9 cellular contexts compared by ENCODE assay signal in the genomic region with DNA sequence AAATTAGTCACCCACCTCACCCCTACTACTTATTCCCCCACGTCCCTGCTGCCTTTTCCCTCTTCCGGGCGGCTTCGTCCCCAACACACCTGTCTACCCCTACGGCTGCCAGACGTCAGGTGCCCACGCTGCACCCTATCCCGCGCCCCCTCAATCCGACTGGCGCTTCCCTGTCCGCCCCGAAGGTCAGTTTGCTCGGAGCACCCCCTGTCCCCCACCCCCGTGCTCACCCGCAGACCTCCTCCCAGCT. TPM values are rescaled to one million over a fixed set of nuclear protein-coding genes. Genes with fewer than 3 reads are reported as not detected.
DNase-seq lines count a peak whose midpoint lies in the region; ATAC-seq, FAIRE-seq and TF ChIP-seq lines count a peak whose summit lies in the region.
"Had no signal": no experiment of that assay in that cellular context is flagged by ENCODE, and none has a peak within 500 bp of the region (broad histone marks: within the 10 kb centered on the region; RNA-seq: fewer than 3 reads in every experiment).

No MANE protein-coding gene starts in this region.

- H3K27me3 ChIP-seq in HepG2 (ENCODE audit: control insufficient read depth in 1 of 2, insufficient read depth in 2 of 2, low read length in 2 of 2) (peaks cover 0 to 26% of the 10 kb centered on the region in 2 experiments; a peak in 2 of 5 replicates), tibial artery (peaks cover 0 to 6% of the 10 kb centered on the region in 2 donors)

- DNase-seq in HepG2 (ENCODE audit: low spot score) (no peak), tibial artery (no peak), NCI-H1436 treated with DMSO at 0.1 percent for 48 hours (lab: John Stamatoyannopoulos, UW) (no peak), SHP77 treated with DMSO at 0.1 percent for 48 hours (lab: John Stamatoyannopoulos, UW) (no peak)

- no peaks in the 10 kb centered on the region for H3K36me3 ChIP-seq in HepG2 (replicated peaks in 1 of 2; ENCODE audit: control insufficient read depth in 1 of 2, insufficient read depth in 2 of 2, low read length in 2 of 2)
- H3K36me3 ChIP-seq in tibial artery: no peaks in the 10 kb centered on the region

- peak overlapping the region; percentile 94 for H3K4me2 ChIP-seq in HepG2 (ENCODE audit: low read depth, low read length)

- no peaks in the 10 kb centered on the region for H3K79me2 ChIP-seq in HepG2 (ENCODE audit: insufficient read depth, low read length)

- FAIRE-seq in HepG2 (lab: Jason Lieb, UNC): no peak
- FAIRE-seq: TTC549 had no signal

- H2AFZ ChIP-seq in HepG2 (ENCODE audit: low read length): no peak overlapping the region

- H3K4me3 ChIP-seq in HepG2 (replicated peaks in 1 of 3; ENCODE audit: insufficient read depth in 1 of 3, low read depth in 2 of 3, low read length in 3 of 3) (peak overlapping the region; percentile 53 to 72 (median 60); a peak in 4 of 6 replicates), tibial artery (peak overlapping the region; percentile 55 to 64)

- no TSS peak for BruUV-seq in HepG2 (replicated peaks; lab: Mats Ljungman, UMichigan)

- no peak for TF ChIP-seq CTCF in HepG2 (CRISPR knock-in tag; IDR thresholded peaks at IDR 0.05)
- no peak for TF ChIP-seq CTCF in tibial artery (IDR thresholded peaks at IDR 0.05)

- CTCF ChIA-PET in HepG2 (lab: Yijun Ruan, JAX; ENCODE audit: low intra/inter-chr PET ratio, low total read pairs): interaction anchor here (1.4 kb wide), 1 partner anchor 382 kb away, joined by 9 read pairs; no protein-coding TSS in a partner anchor

- TF ChIP-seq RAD21 in HepG2 (CRISPR knock-in tag; IDR thresholded peaks at IDR 0.05): no peak

- H3K9ac ChIP-seq in HepG2 (ENCODE audit: insufficient read depth, low read depth, low read length): no peak overlapping the region

- in situ Hi-C loops in HepG2 (cut with HindIII; ENCODE audit: extremely low pct_ligation_motif_present, low pct_unique_long_range_greater_than_20kb): no loop called here

- 7% methylated on average over 15 of the region's 16 CpGs for WGBS in HepG2 (ENCODE audit: low lambda C conversion rate)

- H3K4me1 ChIP-seq in HepG2 (ENCODE audit: insufficient read depth, low read length) (peaks cover 10% of the 10 kb centered on the region), tibial artery (peaks cover 0 to 17% (median 10%) of the 10 kb centered on the region in 4 donors)

- peak; percentile 12 for ATAC-seq in GM19023 (IDR thresholded peaks at IDR 0.05; ENCODE audit: unreplicated experiment)
- ATAC-seq in HG03025 (IDR thresholded peaks at IDR 0.05; ENCODE audit: low FRiP score, unreplicated experiment): peak; percentile 4
- peak; percentile 25 for ATAC-seq in HepG2
- ATAC-seq in HG02970 (IDR thresholded peaks at IDR 0.05; ENCODE audit: low FRiP score, unreplicated experiment): no peak

- H4K20me1 ChIP-seq in HepG2 (ENCODE audit: insufficient read depth, low read length): no peaks in the 10 kb centered on the region

- intact Hi-C loops in HepG2 (cut with micrococcal nuclease; ENCODE audit: unreplicated experiment): loop anchor here (2.0 to 10.0 kb wide), 2 partner anchors 247 to 383 kb away; partner anchors contain the start of gene ACVR1
- intact Hi-C loops in tibial artery (cut with DNase I; ENCODE audit: low total_unique reads): loop anchor here (10.0 kb wide), 1 partner anchor 387 kb away; no protein-coding TSS in a partner anchor

- H3K27ac ChIP-seq in angular gyrus (ENCODE audit: low read depth, low read length) (peak overlapping the region; percentile 66), HepG2 (ENCODE audit: extremely low read length, insufficient read depth, low read length) (no peak overlapping the region), tibial artery (peak overlapping the region in 1 of 2 donors; percentile 2)

- TF ChIP-seq POLR2A in HepG2 (IDR thresholded peaks at IDR 0.05; ENCODE audit: insufficient read depth in 1 of 2, low read depth in 2 of 2, low read length in 2 of 2): no peak

- no peak for TF ChIP-seq EP300 in HepG2 (IDR thresholded peaks at IDR 0.05; ENCODE audit: low read depth in 2 of 2, low read length in 2 of 2)
- no peak for TF ChIP-seq EP300 in HepG2 (CRISPR knock-in tag; IDR thresholded peaks at IDR 0.05; ENCODE audit: borderline replicate concordance)

- POLR2A ChIA-PET in HepG2 (lab: Yijun Ruan, JAX): no interaction called here

- H3K9me3 ChIP-seq in HepG2 (ENCODE audit: low read length): no peaks in the 10 kb centered on the region
- no peaks in the 10 kb centered on the region for H3K9me3 ChIP-seq in tibial artery

TF ChIP-seq in HepG2, 621 proteins besides CTCF, POLR2A, EP300 and RAD21 (continues in another document):
- TF ChIP-seq MXD4 (CRISPR knock-in tag; IDR thresholded peaks at IDR 0.05): no peak
- TF ChIP-seq ZNF619 (CRISPR knock-in tag; IDR thresholded peaks at IDR 0.05): 0 out of 2 replicates have a peak, but pooled peaks have one; percentile 27
- TF ChIP-seq ZFX (CRISPR knock-in tag; IDR thresholded peaks at IDR 0.05; ENCODE audit: low read depth): no peak
- TF ChIP-seq EED (CRISPR knock-in tag; IDR thresholded peaks at IDR 0.05): 0 out of 2 replicates have a peak, but pooled peaks have one; percentile 14
- TF ChIP-seq, protein P1, sequence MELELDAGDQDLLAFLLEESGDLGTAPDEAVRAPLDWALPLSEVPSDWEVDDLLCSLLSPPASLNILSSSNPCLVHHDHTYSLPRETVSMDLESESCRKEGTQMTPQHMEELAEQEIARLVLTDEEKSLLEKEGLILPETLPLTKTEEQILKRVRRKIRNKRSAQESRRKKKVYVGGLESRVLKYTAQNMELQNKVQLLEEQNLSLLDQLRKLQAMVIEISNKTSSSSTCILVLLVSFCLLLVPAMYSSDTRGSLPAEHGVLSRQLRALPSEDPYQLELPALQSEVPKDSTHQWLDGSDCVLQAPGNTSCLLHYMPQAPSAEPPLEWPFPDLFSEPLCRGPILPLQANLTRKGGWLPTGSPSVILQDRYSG (CRISPR knock-in tag; IDR thresholded peaks at IDR 0.05): no peak
- TF ChIP-seq, protein P2, sequence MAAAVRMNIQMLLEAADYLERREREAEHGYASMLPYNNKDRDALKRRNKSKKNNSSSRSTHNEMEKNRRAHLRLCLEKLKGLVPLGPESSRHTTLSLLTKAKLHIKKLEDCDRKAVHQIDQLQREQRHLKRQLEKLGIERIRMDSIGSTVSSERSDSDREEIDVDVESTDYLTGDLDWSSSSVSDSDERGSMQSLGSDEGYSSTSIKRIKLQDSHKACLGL (CRISPR knock-in tag; IDR thresholded peaks at IDR 0.05): no peak
- TF ChIP-seq RFXAP (CRISPR knock-in tag; IDR thresholded peaks at IDR 0.05; ENCODE audit: borderline replicate concordance): no peak
- 0 out of 2 replicates have a peak, but pooled peaks have one; percentile 40 for TF ChIP-seq NFE2L1 (CRISPR knock-in tag; IDR thresholded peaks at IDR 0.05; ENCODE audit: borderline replicate concordance)

RNA-seq across cellular contexts. Expression of gene ACVR1C, which starts 0.5 kb away (rescaled TPM):
- 0.59 and 1.0 TPM in 2 replicates for total RNA-seq in HepG2 (2016; rRNA removed; fragmentation: Illumina TruSeq; extraction: Trizol)
- 0.18 and 0.20 TPM in 2 replicates for total RNA-seq in HepG2 (2016; cell fraction: cytosol; rRNA removed; fragmentation: Illumina TruSeq; extraction: Trizol; ENCODE audit: low read depth)
- total RNA-seq in HepG2 (2016; cell fraction: insoluble cytoplasmic fraction; rRNA removed; fragmentation: Illumina TruSeq; extraction: Trizol): 0.33 and 0.61 TPM in 2 replicates
- 0.21 and 0.25 TPM in 2 replicates for total RNA-seq in HepG2 (2016; cell fraction: membrane; rRNA removed; fragmentation: Illumina TruSeq; extraction: Trizol)
- total RNA-seq in HepG2 (2016; cell fraction: nucleus; rRNA removed; fragmentation: Illumina TruSeq; extraction: Trizol): 0.31 and 0.47 TPM in 2 replicates
- polyA plus RNA-seq in HepG2 (2011; rRNA removed): 0.05 TPM in 2 replicates
- 0.01 and 0.08 TPM in 2 replicates for polyA plus RNA-seq in HepG2 (2011; cell fraction: cytosol; rRNA removed)
- polyA plus RNA-seq in HepG2 (2011; cell fraction: nucleus; rRNA removed): 0.08 and 0.10 TPM in 2 replicates
- 0.08 TPM in 1 of 2 replicates, not detected in the other for polyA plus RNA-seq in HepG2 (2012)
- polyA plus RNA-seq in HepG2 (2016; cell fraction: cytosol; fragmentation: Illumina TruSeq; extraction: Trizol; ENCODE audit: low read depth): not detected in 2 replicates
- 0.23 and 0.25 TPM in 2 replicates for polyA plus RNA-seq in HepG2 (2016; cell fraction: insoluble cytoplasmic fraction; fragmentation: Illumina TruSeq; extraction: Trizol; ENCODE audit: low read depth)
- 0.02 and 0.08 TPM in 2 replicates for polyA plus RNA-seq in HepG2 (2016; cell fraction: membrane; fragmentation: Illumina TruSeq; extraction: Trizol; ENCODE audit: low read depth)
- 0.40 and 0.56 TPM in 2 replicates for polyA plus RNA-seq in HepG2 (2016; cell fraction: nucleus; fragmentation: Illumina TruSeq; extraction: Trizol; ENCODE audit: insufficient read depth, low read depth)
- polyA minus RNA-seq in HepG2 (2011; rRNA and poly(A)+ RNA removed; ENCODE audit: low replicate concordance): not detected in 2 replicates
- polyA minus RNA-seq in HepG2 (2011; cell fraction: cytosol; rRNA and poly(A)+ RNA removed): 0.09 TPM in 1 of 2 replicates, not detected in the other
- polyA minus RNA-seq in HepG2 (2011; cell fraction: nucleus; rRNA and poly(A)+ RNA removed): 0.13 and 0.50 TPM in 2 replicates
